In the genomic region with DNA sequence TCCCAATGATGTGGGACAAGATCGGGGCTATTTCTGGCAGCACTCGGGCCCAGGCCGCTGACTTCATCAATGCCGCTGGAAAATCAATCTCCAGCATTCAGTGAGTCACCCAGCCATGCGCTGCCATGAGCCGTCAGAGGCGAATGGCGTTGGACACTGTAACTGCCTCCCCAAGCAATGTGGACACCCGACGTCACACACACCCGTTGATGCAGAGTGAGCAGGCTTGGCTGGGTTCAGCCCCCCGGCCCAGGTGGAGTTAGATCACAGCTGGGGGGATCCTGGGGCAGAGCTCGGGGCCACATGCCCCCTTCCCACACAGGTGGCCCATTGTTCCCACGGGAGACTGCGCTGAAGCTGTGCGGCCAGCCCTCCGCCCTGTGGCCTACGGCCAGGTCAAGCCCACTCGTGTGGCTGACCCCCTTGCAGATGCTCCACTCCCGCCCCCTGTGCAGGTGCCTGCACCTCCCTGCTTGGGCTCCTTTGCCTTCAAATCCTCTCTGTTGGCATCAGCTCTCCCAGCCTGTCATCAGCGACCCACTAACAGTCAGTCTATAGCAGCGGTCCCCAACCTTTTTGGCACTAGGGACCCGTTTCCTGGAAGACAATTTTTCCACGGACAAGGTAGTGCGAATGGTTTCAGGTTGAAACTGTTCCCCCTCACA, we compare ENCODE assay signal across 21 cellular contexts.
A peak's percentile ranks its signal among the peaks of the same experiment; 100 is the strongest.
DNase-seq lines count a peak whose midpoint lies in the region; ATAC-seq and TF ChIP-seq lines count a peak whose summit lies in the region.
"Had no signal": no experiment of that assay in that cellular context is flagged by ENCODE, and none has a peak within 500 bp of the region (broad histone marks: within the 10 kb centered on the region; RNA-seq: fewer than 3 reads in every experiment).

No MANE protein-coding gene starts in this region.

- ATAC-seq in SK-N-SH treated with all-trans-retinoic acid at 6 μM for 48 hours (no peak), HG03045 (IDR thresholded peaks at IDR 0.05; ENCODE audit: unreplicated experiment) (no peak)
- ATAC-seq: activated CD4-positive, alpha-beta T cell treated with anti-CD3 and anti-CD28 coated beads for 36 hours; activated naive CD4-positive, alpha-beta T cell treated with anti-CD3 and anti-CD28 coated beads, Interleukin-2, amount 50 U/mL, for 72 hours; esophagus mucosa; stimulated activated effector memory CD8-positive, alpha-beta T cell treated with anti-CD3 and anti-CD28 coated beads, Interleukin-12 subunit alpha, Interleukin-12 subunit beta, amount 100 ng/mL, for 72 hours had no signal

- no peaks in the 10 kb centered on the region for H4K20me1 ChIP-seq in SK-N-SH (ENCODE audit: insufficient read depth)
- peaks cover 5% of the 10 kb centered on the region for H4K20me1 ChIP-seq in osteoblast (ENCODE audit: insufficient read depth, low read length)

- CTCF ChIA-PET in SK-N-SH (lab: Yijun Ruan, JAX): interaction anchor here (1.2 to 1.5 kb wide), 3 partner anchors 25 to 200 kb away, joined by 3 to 5 read pairs (median 4); no protein-coding TSS in a partner anchor

- H3K4me2 ChIP-seq in SK-N-SH (no peak overlapping the region), osteoblast (ENCODE audit: insufficient read depth, low read length) (no peak overlapping the region)

- H3K4me1 ChIP-seq in SK-N-SH (ENCODE audit: control insufficient read depth in 1 of 2, insufficient read depth in 2 of 2, low read depth in 1 of 2, low read length in 1 of 2) (no peaks in the 10 kb centered on the region), osteoblast (ENCODE audit: insufficient read depth, low read length) (peaks cover 7% of the 10 kb centered on the region)
- H3K4me1 ChIP-seq: breast epithelium had no signal

- no peak for TF ChIP-seq RAD21 in SK-N-SH (IDR thresholded peaks at IDR 0.05; ENCODE audit: low read length)

- H3K79me2 ChIP-seq in SK-N-SH (ENCODE audit: insufficient read depth): no peaks in the 10 kb centered on the region
- no peaks in the 10 kb centered on the region for H3K79me2 ChIP-seq in osteoblast (ENCODE audit: insufficient read depth, low read length)

- H2AFZ ChIP-seq in SK-N-SH (ENCODE audit: low read depth): no peak overlapping the region
- no peak overlapping the region for H2AFZ ChIP-seq in osteoblast (ENCODE audit: low read length)

- H3K36me3 ChIP-seq in SK-N-SH (replicated peaks in 1 of 2; ENCODE audit: control insufficient read depth in 1 of 2, insufficient read depth in 2 of 2, low read length in 1 of 2) (peaks cover 0 to 79% of the 10 kb centered on the region in 2 experiments), H7 (replicated peaks; ENCODE audit: control insufficient read depth, insufficient read depth, low read length) (peaks cover 22% of the 10 kb centered on the region), osteoblast (ENCODE audit: insufficient read depth, low read length) (peaks cover 11% of the 10 kb centered on the region)
- H3K36me3 ChIP-seq: breast epithelium had no signal

- no peak for TF ChIP-seq EP300 in SK-N-SH (IDR thresholded peaks at IDR 0.05; ENCODE audit: borderline replicate concordance in 1 of 2, low read depth in 1 of 2, low read length in 1 of 2)

- no peaks in the 10 kb centered on the region for H3F3A ChIP-seq in SK-N-SH (replicated peaks; ENCODE audit: insufficient read depth)

- H3K9me2 ChIP-seq in SK-N-SH: no peaks in the 10 kb centered on the region

- DNase-seq in SK-N-SH: peak; percentile 35
- DNase-seq in H7: peak; percentile 44
- peak; percentile 42 for DNase-seq in ecto neural progenitor cell (ENCODE audit: low spot score)
- DNase-seq in osteoblast (ENCODE audit: insufficient read length, low spot score, missing footprints): peak; percentile 81
- no peak for DNase-seq in putamen (ENCODE audit: low spot score)
- DNase-seq in GF-D8 (lab: John Stamatoyannopoulos, UW): no peak
- DNase-seq: activated CD4-positive, alpha-beta T cell treated with anti-CD3 and anti-CD28 coated beads for 36 hours; NCI-H69; OCI-M1; T-helper 9 cell had no signal

- no peaks in the 10 kb centered on the region for H3K27me3 ChIP-seq in SK-N-SH (ENCODE audit: insufficient read depth)
- H3K27me3 ChIP-seq in H7 (ENCODE audit: control insufficient read depth, insufficient read depth, low read length): no peaks in the 10 kb centered on the region
- no peaks in the 10 kb centered on the region for H3K27me3 ChIP-seq in osteoblast (ENCODE audit: insufficient read depth, low read length)
- H3K27me3 ChIP-seq: breast epithelium had no signal

- H3K9me3 ChIP-seq in SK-N-SH (no peaks in the 10 kb centered on the region), osteoblast (ENCODE audit: low read depth, low read length) (no peaks in the 10 kb centered on the region)
- H3K9me3 ChIP-seq: BLaER1 treated with 17β-estradiol and CSF1 and Interleukin-3, amounts not matched to agents 10 nM and 100 nM; breast epithelium; thoracic aorta had no signal

- POLR2A ChIA-PET in SK-N-SH (lab: Yijun Ruan, JAX): no interaction called here

- TF ChIP-seq CTCF in SK-N-SH (IDR thresholded peaks at IDR 0.05) (no peak), osteoblast (IDR thresholded peaks at IDR 0.05; ENCODE audit: extremely low read depth, low read depth, low read length) (no peak)

- H3K4me3 ChIP-seq in SK-N-SH (ENCODE audit: low read depth in 2 of 2, low read length in 1 of 2) (no peak overlapping the region), H7 (ENCODE audit: insufficient read depth, low read depth, low read length) (no peak overlapping the region), osteoblast (ENCODE audit: insufficient read depth, low read length) (no peak overlapping the region)
- H3K4me3 ChIP-seq: BLaER1 treated with 17β-estradiol and CSF1 and Interleukin-3, amounts not matched to agents 10 nM and 100 nM; breast epithelium; lung; SK-N-MC; thoracic aorta had no signal

- 91% methylated on average over 19 of the region's 25 CpGs for WGBS in SK-N-SH (ENCODE audit: low lambda C conversion rate)

- H3K27ac ChIP-seq in SK-N-SH (ENCODE audit: low read depth in 2 of 2, low read length in 1 of 2) (no peak overlapping the region), osteoblast (ENCODE audit: low read depth, low read length) (no peak overlapping the region)
- H3K27ac ChIP-seq: 22Rv1; BLaER1 treated with 17β-estradiol and CSF1 and Interleukin-3, amounts not matched to agents 10 nM and 100 nM; breast epithelium; SK-N-MC; thoracic aorta had no signal

- no peak overlapping the region for H3K9ac ChIP-seq in SK-N-SH
- H3K9ac ChIP-seq: BLaER1 treated with 17β-estradiol and CSF1 and Interleukin-3, amounts not matched to agents 10 nM and 100 nM had no signal

TF ChIP-seq in SK-N-SH, 30 proteins besides CTCF, POLR2A, EP300 and RAD21:
- TF ChIP-seq GATA2 (CRISPR knock-in tag; IDR thresholded peaks at IDR 0.05): no peak
- TF ChIP-seq FOXJ3 (CRISPR knock-in tag; IDR thresholded peaks at IDR 0.05): no peak
- no peak for TF ChIP-seq TCF12 (IDR thresholded peaks at IDR 0.05)
- no peak for TF ChIP-seq RFX5 (IDR thresholded peaks at IDR 0.05; ENCODE audit: low read length)
- TF ChIP-seq GABPA (IDR thresholded peaks at IDR 0.05; ENCODE audit: low read depth): no peak
- no peak for TF ChIP-seq TAF1 (IDR thresholded peaks at IDR 0.05; ENCODE audit: borderline replicate concordance, low read depth, low read length)
- TF ChIP-seq RCOR1 (IDR thresholded peaks at IDR 0.05; ENCODE audit: low read length): no peak
- no peak for TF ChIP-seq FOXM1 (IDR thresholded peaks at IDR 0.05; ENCODE audit: low read depth)
- TF ChIP-seq TEAD4 (IDR thresholded peaks at IDR 0.05; ENCODE audit: borderline replicate concordance, insufficient read depth): no peak
- TF ChIP-seq YY1 (IDR thresholded peaks at IDR 0.05; ENCODE audit: low read depth): no peak

TF ChIP-seq in SK-N-SH treated with all-trans-retinoic acid at 6 μM for 48 hours, 23 proteins besides CTCF, POLR2A, EP300 and RAD21:
- TF ChIP-seq ARNTL (CRISPR knock-in tag; IDR thresholded peaks at IDR 0.05; ENCODE audit: borderline replicate concordance, low read depth): no peak
- TF ChIP-seq OSR1 (CRISPR knock-in tag; IDR thresholded peaks at IDR 0.05): no peak
- no peak for TF ChIP-seq ZC3H10 (CRISPR knock-in tag; IDR thresholded peaks at IDR 0.05)
- TF ChIP-seq, protein P1, sequence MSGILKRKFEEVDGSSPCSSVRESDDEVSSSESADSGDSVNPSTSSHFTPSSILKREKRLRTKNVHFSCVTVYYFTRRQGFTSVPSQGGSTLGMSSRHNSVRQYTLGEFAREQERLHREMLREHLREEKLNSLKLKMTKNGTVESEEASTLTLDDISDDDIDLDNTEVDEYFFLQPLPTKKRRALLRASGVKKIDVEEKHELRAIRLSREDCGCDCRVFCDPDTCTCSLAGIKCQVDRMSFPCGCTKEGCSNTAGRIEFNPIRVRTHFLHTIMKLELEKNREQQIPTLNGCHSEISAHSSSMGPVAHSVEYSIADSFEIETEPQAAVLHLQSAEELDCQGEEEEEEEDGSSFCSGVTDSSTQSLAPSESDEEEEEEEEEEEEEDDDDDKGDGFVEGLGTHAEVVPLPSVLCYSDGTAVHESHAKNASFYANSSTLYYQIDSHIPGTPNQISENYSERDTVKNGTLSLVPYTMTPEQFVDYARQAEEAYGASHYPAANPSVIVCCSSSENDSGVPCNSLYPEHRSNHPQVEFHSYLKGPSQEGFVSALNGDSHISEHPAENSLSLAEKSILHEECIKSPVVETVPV (CRISPR knock-in tag; IDR thresholded peaks at IDR 0.05): no peak
- no peak for TF ChIP-seq ZNF565 (CRISPR knock-in tag; conservative IDR thresholded peaks at IDR 0.05; ENCODE audit: low read depth)
- TF ChIP-seq, protein P2, sequence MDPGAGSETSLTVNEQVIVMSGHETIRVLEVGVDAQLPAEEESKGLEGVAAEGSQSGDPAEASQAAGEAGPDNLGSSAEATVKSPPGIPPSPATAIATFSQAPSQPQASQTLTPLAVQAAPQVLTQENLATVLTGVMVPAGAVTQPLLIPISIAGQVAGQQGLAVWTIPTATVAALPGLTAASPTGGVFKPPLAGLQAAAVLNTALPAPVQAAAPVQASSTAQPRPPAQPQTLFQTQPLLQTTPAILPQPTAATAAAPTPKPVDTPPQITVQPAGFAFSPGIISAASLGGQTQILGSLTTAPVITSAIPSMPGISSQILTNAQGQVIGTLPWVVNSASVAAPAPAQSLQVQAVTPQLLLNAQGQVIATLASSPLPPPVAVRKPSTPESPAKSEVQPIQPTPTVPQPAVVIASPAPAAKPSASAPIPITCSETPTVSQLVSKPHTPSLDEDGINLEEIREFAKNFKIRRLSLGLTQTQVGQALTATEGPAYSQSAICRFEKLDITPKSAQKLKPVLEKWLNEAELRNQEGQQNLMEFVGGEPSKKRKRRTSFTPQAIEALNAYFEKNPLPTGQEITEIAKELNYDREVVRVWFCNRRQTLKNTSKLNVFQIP (CRISPR knock-in tag; IDR thresholded peaks at IDR 0.05; ENCODE audit: borderline replicate concordance, low read depth): no peak
- TF ChIP-seq RARB (CRISPR knock-in tag; IDR thresholded peaks at IDR 0.05): no peak
TF ChIP-seq in SK-N-SH treated with all-trans-retinoic acid at 6 μM for 48 hours: peak in this region for 0.

Comparison
In these comparisons a context has a peak if more than half of its experiments do, and no peak if none do; other contexts are left out.
1. DNase-seq: peak in SK-N-SH (single experiment), H7 (single experiment), ecto neural progenitor cell (single experiment) and osteoblast (single experiment); none in putamen (single experiment) and GF-D8 (single experiment).